Comparison of ENCODE assay signal across 35 cellular contexts in genomic region chr12:9104767-9105423, GRCh38. TPM values are rescaled to one million over a fixed set of nuclear protein-coding genes. Genes with fewer than 3 reads are reported as not detected.
"Had no signal": no experiment of that assay in that cellular context is flagged by ENCODE, and none has a peak within 500 bp of the region (broad histone marks: within the 10 kb centered on the region; RNA-seq: fewer than 3 reads in every experiment).

No MANE protein-coding gene starts in this region.

- H3K27me3 Mint-ChIP-seq: activated CD4-positive, alpha-beta memory T cell treated with anti-CD3 and anti-CD28 coated beads for 36 hours; activated CD4-positive, alpha-beta T cell treated with anti-CD3 and anti-CD28 coated beads for 36 hours; activated CD4-positive, alpha-beta T cell treated with anti-CD3 and anti-CD28 coated beads, Interleukin-2, amount 10 ng/mL, durations not matched to agents 24 days and 14 days; activated CD8-positive, alpha-beta memory T cell treated with anti-CD3 and anti-CD28 coated beads, Interleukin-2, amount 10 ng/mL, durations not matched to agents 7 days and 5 days; activated naive CD4-positive, alpha-beta T cell treated with anti-CD3 and anti-CD28 coated beads, Interleukin-2, amount 50 U/mL, for 24 hours; activated naive CD8-positive, alpha-beta T cell treated with anti-CD3 and anti-CD28 coated beads for 36 hours; activated naive CD8-positive, alpha-beta T cell treated with anti-CD3 and anti-CD28 coated beads, Interleukin-2, amount 50 U/mL, for 24 hours; effector memory CD8-positive, alpha-beta T cell had no signal

- H3K9me3 ChIP-seq: adrenal gland, body of pancreas, esophagus muscularis mucosa, gastrocnemius medialis, heart left ventricle had no signal

- H3K36me3 Mint-ChIP-seq: activated CD4-positive, alpha-beta memory T cell treated with anti-CD3 and anti-CD28 coated beads for 36 hours; activated CD8-positive, alpha-beta memory T cell treated with anti-CD3 and anti-CD28 coated beads, Interleukin-2, amount 10 ng/mL, durations not matched to agents 7 days and 5 days; activated naive CD8-positive, alpha-beta T cell treated with anti-CD3 and anti-CD28 coated beads for 36 hours had no signal

- DNase-seq: activated CD4-positive, alpha-beta memory T cell treated with anti-CD3 and anti-CD28 coated beads for 36 hours; activated CD4-positive, alpha-beta T cell treated with anti-CD3 and anti-CD28 coated beads for 36 hours; activated CD4-positive, alpha-beta T cell treated with anti-CD3 and anti-CD28 coated beads, Interleukin-2, amount 10 ng/mL, durations not matched to agents 24 days and 14 days; activated CD4-positive, CD25-positive, alpha-beta regulatory T cell; activated CD4-positive, CD25-positive, alpha-beta regulatory T cell treated with anti-CD3 and anti-CD28 coated beads, Interleukin-2, amount 50 U/mL, for 72 hours; activated CD8-positive, alpha-beta memory T cell treated with anti-CD3 and anti-CD28 coated beads, Interleukin-2, amount 10 ng/mL, durations not matched to agents 7 days and 5 days; activated CD8-positive, alpha-beta memory T cell treated with anti-CD3 and anti-CD28 coated beads, Interleukin-2, amount 50 U/mL, for 4 hours; activated CD8-positive, alpha-beta T cell treated with anti-CD3 and anti-CD28 coated beads, Interleukin-2, amount 10 ng/mL, durations not matched to agents 7 days and 5 days; activated effector memory CD4-positive, alpha-beta T cell treated with anti-CD3 and anti-CD28 coated beads, Interleukin-2, amount 50 U/mL, for 16 hours; activated naive CD4-positive, alpha-beta T cell treated with anti-CD3 and anti-CD28 coated beads for 36 hours; activated naive CD8-positive, alpha-beta T cell treated with anti-CD3 and anti-CD28 coated beads for 36 hours; activated naive CD8-positive, alpha-beta T cell treated with anti-CD3 and anti-CD28 coated beads, Interleukin-2, amount 50 U/mL, for 24 hours; activated T-cell treated with anti-CD3 and anti-CD28 coated beads, Interleukin-2, amount 50 U/mL, for 1 hour; activated T-cell treated with anti-CD3 and anti-CD28 coated beads, Interleukin-2, amount 50 U/mL, for 48 hours; adrenal gland; amygdala; aorta; body of pancreas; caudate nucleus; cortex of kidney; dermis blood vessel endothelial cell; effector CD4-positive, alpha-beta T cell; effector memory CD8-positive, alpha-beta T cell; erythroblast; foreskin keratinocyte; gastrocnemius medialis; glutamatergic neuron; heart left ventricle; T-helper 2 cell had no signal

- H3K27ac Mint-ChIP-seq: activated CD4-positive, alpha-beta memory T cell treated with anti-CD3 and anti-CD28 coated beads for 36 hours; activated CD4-positive, alpha-beta T cell treated with anti-CD3 and anti-CD28 coated beads for 36 hours; activated CD4-positive, alpha-beta T cell treated with anti-CD3 and anti-CD28 coated beads, Interleukin-2, amount 10 ng/mL, durations not matched to agents 24 days and 14 days; activated CD8-positive, alpha-beta memory T cell treated with anti-CD3 and anti-CD28 coated beads, Interleukin-2, amount 10 ng/mL, durations not matched to agents 7 days and 5 days; activated CD8-positive, alpha-beta T cell treated with anti-CD3 and anti-CD28 coated beads, Interleukin-2, amount 10 ng/mL, durations not matched to agents 7 days and 5 days; activated naive CD4-positive, alpha-beta T cell treated with anti-CD3 and anti-CD28 coated beads for 36 hours; activated naive CD4-positive, alpha-beta T cell treated with anti-CD3 and anti-CD28 coated beads, Interleukin-2, amount 50 U/mL, for 24 hours; activated naive CD8-positive, alpha-beta T cell treated with anti-CD3 and anti-CD28 coated beads for 36 hours; activated naive CD8-positive, alpha-beta T cell treated with anti-CD3 and anti-CD28 coated beads, Interleukin-2, amount 50 U/mL, for 24 hours; activated T-helper 1 cell treated with anti-CD3 and anti-CD28 coated beads, Interleukin-12 subunit alpha, Interleukin-12 subunit beta, Interleukin-2, Interleukin-4 antibody, amounts not matched to agents 30 ng/mL and 10 ng/mL and 1 ng/mL, durations not matched to agents 14 hours and 24 hours and 36 hours; activated T-helper 2 cell treated with anti-CD3 and anti-CD28 coated beads, Interferon-gamma antibody, Interleukin-2, Interleukin-4, amounts not matched to agents 10 μg/mL and 5 μg/mL and 100 μg/mL, durations not matched to agents 14 hours and 24 hours and 36 hours had no signal

- H3K4me1 Mint-ChIP-seq: activated naive CD4-positive, alpha-beta T cell treated with anti-CD3 and anti-CD28 coated beads, Interleukin-2, amount 50 U/mL, for 24 hours had no signal

- H3K4me3 ChIP-seq: adrenal gland, body of pancreas, esophagus muscularis mucosa, gastrocnemius medialis, heart left ventricle had no signal

- H3K9me3 Mint-ChIP-seq: activated CD4-positive, alpha-beta memory T cell treated with anti-CD3 and anti-CD28 coated beads for 36 hours; activated CD4-positive, alpha-beta T cell treated with anti-CD3 and anti-CD28 coated beads, Interleukin-2, amount 10 ng/mL, durations not matched to agents 24 days and 14 days; activated naive CD4-positive, alpha-beta T cell treated with anti-CD3 and anti-CD28 coated beads for 36 hours; activated naive CD4-positive, alpha-beta T cell treated with anti-CD3 and anti-CD28 coated beads, Interleukin-2, amount 50 U/mL, for 24 hours; activated naive CD8-positive, alpha-beta T cell treated with anti-CD3 and anti-CD28 coated beads for 36 hours; activated naive CD8-positive, alpha-beta T cell treated with anti-CD3 and anti-CD28 coated beads, Interleukin-2, amount 50 U/mL, for 24 hours; activated T-helper 1 cell treated with anti-CD3 and anti-CD28 coated beads, Interleukin-12 subunit alpha, Interleukin-12 subunit beta, Interleukin-2, Interleukin-4 antibody, amounts not matched to agents 30 ng/mL and 10 ng/mL and 1 ng/mL, durations not matched to agents 14 hours and 24 hours and 36 hours; activated T-helper 2 cell treated with anti-CD3 and anti-CD28 coated beads, Interferon-gamma antibody, Interleukin-2, Interleukin-4, amounts not matched to agents 10 μg/mL and 5 μg/mL and 100 μg/mL, durations not matched to agents 14 hours and 24 hours and 36 hours; effector memory CD8-positive, alpha-beta T cell had no signal

- FAIRE-seq: colon had no signal

- H3K4me3 Mint-ChIP-seq: activated CD4-positive, alpha-beta memory T cell treated with anti-CD3 and anti-CD28 coated beads for 36 hours; activated CD4-positive, alpha-beta T cell treated with anti-CD3 and anti-CD28 coated beads for 36 hours; activated CD4-positive, alpha-beta T cell treated with anti-CD3 and anti-CD28 coated beads, Interleukin-2, amount 10 ng/mL, durations not matched to agents 24 days and 14 days; activated CD8-positive, alpha-beta memory T cell treated with anti-CD3 and anti-CD28 coated beads, Interleukin-2, amount 10 ng/mL, durations not matched to agents 7 days and 5 days; activated CD8-positive, alpha-beta T cell treated with anti-CD3 and anti-CD28 coated beads, Interleukin-2, amount 10 ng/mL, durations not matched to agents 7 days and 5 days; activated naive CD4-positive, alpha-beta T cell treated with anti-CD3 and anti-CD28 coated beads for 36 hours; activated naive CD4-positive, alpha-beta T cell treated with anti-CD3 and anti-CD28 coated beads, Interleukin-2, amount 50 U/mL, for 24 hours; activated naive CD8-positive, alpha-beta T cell treated with anti-CD3 and anti-CD28 coated beads for 36 hours; activated naive CD8-positive, alpha-beta T cell treated with anti-CD3 and anti-CD28 coated beads, Interleukin-2, amount 50 U/mL, for 24 hours; activated T-helper 1 cell treated with anti-CD3 and anti-CD28 coated beads, Interleukin-12 subunit alpha, Interleukin-12 subunit beta, Interleukin-2, Interleukin-4 antibody, amounts not matched to agents 30 ng/mL and 10 ng/mL and 1 ng/mL, durations not matched to agents 14 hours and 24 hours and 36 hours; effector memory CD8-positive, alpha-beta T cell had no signal

- ATAC-seq: activated CD4-positive, alpha-beta T cell treated with anti-CD3 and anti-CD28 coated beads for 36 hours; activated CD8-positive, alpha-beta memory T cell treated with anti-CD3 and anti-CD28 coated beads, Interleukin-2, amount 10 ng/mL, durations not matched to agents 7 days and 5 days; activated CD8-positive, alpha-beta T cell treated with anti-CD3 and anti-CD28 coated beads, Interleukin-2, amount 10 ng/mL, durations not matched to agents 7 days and 5 days; activated naive CD8-positive, alpha-beta T cell treated with anti-CD3 and anti-CD28 coated beads, Interleukin-2, amount 50 U/mL, for 24 hours; body of pancreas; effector memory CD8-positive, alpha-beta T cell; foreskin keratinocyte; gastrocnemius medialis; heart left ventricle had no signal

- H3K27ac ChIP-seq: adrenal gland, body of pancreas, esophagus muscularis mucosa, foreskin keratinocyte, gastrocnemius medialis, heart left ventricle had no signal

- H3K27me3 ChIP-seq: adrenal gland, body of pancreas, esophagus muscularis mucosa, foreskin keratinocyte, gastrocnemius medialis, heart left ventricle had no signal

- H3K4me1 ChIP-seq: adrenal gland, body of pancreas, foreskin keratinocyte had no signal

RNA-seq across cellular contexts. Expression of gene A2M, which starts 10.8 kb away (rescaled TPM):
- total RNA-seq: activated CD4-positive, alpha-beta memory T cell treated with anti-CD3 and anti-CD28 coated beads for 36 hours; activated CD4-positive, alpha-beta T cell treated with anti-CD3 and anti-CD28 coated beads, Interleukin-2, amount 10 ng/mL, durations not matched to agents 24 days and 14 days; activated CD8-positive, alpha-beta memory T cell treated with anti-CD3 and anti-CD28 coated beads for 36 hours; activated CD8-positive, alpha-beta T cell treated with anti-CD3 and anti-CD28 coated beads, Interleukin-2, amount 10 ng/mL, durations not matched to agents 7 days and 5 days; activated naive CD4-positive, alpha-beta T cell treated with anti-CD3 and anti-CD28 coated beads for 36 hours; activated naive CD8-positive, alpha-beta T cell treated with anti-CD3 and anti-CD28 coated beads for 36 hours; activated T-helper 1 cell treated with anti-CD3 and anti-CD28 coated beads, Interleukin-12 subunit alpha, Interleukin-12 subunit beta, Interleukin-2, Interleukin-4 antibody, amounts not matched to agents 30 ng/mL and 10 ng/mL and 1 ng/mL, durations not matched to agents 14 hours and 24 hours and 36 hours; activated T-helper 2 cell treated with anti-CD3 and anti-CD28 coated beads, Interferon-gamma antibody, Interleukin-2, Interleukin-4, amounts not matched to agents 10 μg/mL and 5 μg/mL and 100 μg/mL, durations not matched to agents 14 hours and 24 hours and 36 hours; foreskin keratinocyte had no signal
